Comparison of ENCODE assay signal across 19 cellular contexts in the genomic region with DNA sequence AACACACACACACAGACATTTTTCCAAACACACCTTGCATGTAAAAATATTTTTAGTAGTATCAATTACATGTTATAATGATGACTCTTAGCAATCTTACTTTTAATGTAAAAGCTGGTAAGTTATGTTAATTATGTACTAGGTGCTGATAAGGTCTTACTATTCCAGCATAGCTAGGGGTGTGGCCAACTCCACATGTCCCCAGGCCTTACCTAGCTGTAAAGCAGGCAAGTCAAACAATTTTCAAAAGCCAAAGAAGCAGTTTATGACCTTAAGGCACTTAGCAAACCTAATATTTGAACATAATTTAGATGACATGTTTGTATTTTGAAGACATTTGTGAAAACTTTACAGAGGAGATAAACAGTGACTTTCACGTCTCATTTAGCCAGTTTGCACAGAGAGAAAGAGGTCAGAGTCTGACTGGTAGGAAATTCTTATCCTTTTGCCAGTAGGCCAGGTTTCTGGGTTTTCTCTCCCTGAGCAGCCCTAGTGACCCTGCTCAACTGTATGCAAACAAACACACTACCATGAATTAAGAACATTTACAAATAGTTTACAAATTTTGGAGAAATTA. TPM values are rescaled to one million over a fixed set of nuclear protein-coding genes. Genes with fewer than 3 reads are reported as not detected.
DNase-seq lines count a peak whose midpoint lies in the region; ATAC-seq, FAIRE-seq and TF ChIP-seq lines count a peak whose summit lies in the region.
"Had no signal": no experiment of that assay in that cellular context is flagged by ENCODE, and none has a peak within 500 bp of the region (broad histone marks: within the 10 kb centered on the region; RNA-seq: fewer than 3 reads in every experiment).

No MANE protein-coding gene starts in this region.

- no peak for FAIRE-seq in small intestine (lab: Jason Lieb, UNC)
- FAIRE-seq: G401.6, GM12892, H54 had no signal

- H3K9me3 ChIP-seq in right lobe of liver (no peaks in the 10 kb centered on the region), small intestine (ENCODE audit: control insufficient read depth, low read depth) (no peaks in the 10 kb centered on the region)
- H3K9me3 ChIP-seq: HAP-1 had no signal

- DNase-seq in LoVo (ENCODE audit: low spot score) (peak; percentile 5), left lobe of liver (ENCODE audit: low spot score) (no peak), right lobe of liver (no peak), small intestine (peak; percentile 25)
- DNase-seq: C1 segment of cervical spinal cord; CD4-positive, alpha-beta memory T cell; COR-L47; DMS153; DND-41; GOT3; HFFc6 had no signal

- intact Hi-C loops in right lobe of liver (cut with DNase I) = no loop called here

- H3K27me3 ChIP-seq in right lobe of liver = no peaks in the 10 kb centered on the region
- no peaks in the 10 kb centered on the region for H3K27me3 ChIP-seq in small intestine (ENCODE audit: control insufficient read depth in 2 of 2, insufficient read depth in 2 of 2, low read length in 2 of 2)

- TF ChIP-seq CTCF in right lobe of liver (IDR thresholded peaks at IDR 0.05) = no peak

- WGBS in right lobe of liver (ENCODE audit: insufficient coverage, low coverage, low lambda C conversion rate, missing lambda C conversion rate) = 22% methylated on average over 1 of the region's 1 CpG
- WGBS in small intestine, 3 donors = 12 to 60% (median 30%) methylated on average over 1 of the region's 1 CpG

- ATAC-seq in left lobe of liver (peak; percentile 85), right lobe of liver (peak; percentile 48 to 86 (median 60)), GM19467 (IDR thresholded peaks at IDR 0.05; ENCODE audit: unreplicated experiment) (no peak), HG03175 (IDR thresholded peaks at IDR 0.05; ENCODE audit: unreplicated experiment) (no peak), HG02970 (IDR thresholded peaks at IDR 0.05; ENCODE audit: low FRiP score, unreplicated experiment) (no peak)

- H3K27ac ChIP-seq in right lobe of liver = peak overlapping the region in 1 of 3 donors; percentile 7
- H3K27ac ChIP-seq in small intestine (ENCODE audit: low read depth in 1 of 2, low read length in 1 of 2) = no peak overlapping the region

- H3K4me3 ChIP-seq in right lobe of liver = no peak overlapping the region
- no peak overlapping the region for H3K4me3 ChIP-seq in small intestine (ENCODE audit: low read depth in 1 of 2, low read length in 2 of 2)
- H3K4me3 ChIP-seq: HAP-1 had no signal

- no peak for TF ChIP-seq POLR2A in right lobe of liver (IDR thresholded peaks at IDR 0.05)

- H3K4me1 ChIP-seq in right lobe of liver (peaks cover 0 to 11% (median 0%) of the 10 kb centered on the region in 4 donors), small intestine (ENCODE audit: control insufficient read depth in 2 of 2, insufficient read depth in 1 of 2, low read depth in 1 of 2, low read length in 1 of 2) (no peaks in the 10 kb centered on the region)
- H3K4me1 ChIP-seq: HAP-1 had no signal

- H3K36me3 ChIP-seq in right lobe of liver = no peaks in the 10 kb centered on the region
- H3K36me3 ChIP-seq in small intestine (ENCODE audit: control insufficient read depth in 2 of 2, insufficient read depth in 2 of 2, low read length in 2 of 2) = no peaks in the 10 kb centered on the region
- H3K36me3 ChIP-seq: HAP-1 had no signal

RNA-seq across cellular contexts. Expression of a gene that starts 26.5 kb away (rescaled TPM):
- total RNA-seq in left lobe of liver (199 TPM), right lobe of liver (100 to 1,000 TPM; 192 to 869 (median 343) TPM)
- polyA plus RNA-seq in small intestine = 1,000 to 10,000 TPM in 1 of 3 donors, 100 to 1,000 TPM in 1, 10 to 100 TPM in 1; 19.9 to 1,014 (median 191) TPM
- total RNA-seq: A172; CD4-positive, alpha-beta memory T cell had no signal

Comparison
In these comparisons a context has a peak if more than half of its experiments do, and no peak if none do; other contexts are left out.
1. DNase-seq: peak in LoVo (single experiment) and small intestine (single experiment); none in left lobe of liver (single experiment) and right lobe of liver (0 of 3).
2. ATAC-seq: peak in left lobe of liver (single experiment) and right lobe of liver (4 of 4); none in GM19467 (single experiment), HG03175 (single experiment) and HG02970 (single experiment).